Comparison of ENCODE assay signal across 8 cellular contexts in the genomic region with DNA sequence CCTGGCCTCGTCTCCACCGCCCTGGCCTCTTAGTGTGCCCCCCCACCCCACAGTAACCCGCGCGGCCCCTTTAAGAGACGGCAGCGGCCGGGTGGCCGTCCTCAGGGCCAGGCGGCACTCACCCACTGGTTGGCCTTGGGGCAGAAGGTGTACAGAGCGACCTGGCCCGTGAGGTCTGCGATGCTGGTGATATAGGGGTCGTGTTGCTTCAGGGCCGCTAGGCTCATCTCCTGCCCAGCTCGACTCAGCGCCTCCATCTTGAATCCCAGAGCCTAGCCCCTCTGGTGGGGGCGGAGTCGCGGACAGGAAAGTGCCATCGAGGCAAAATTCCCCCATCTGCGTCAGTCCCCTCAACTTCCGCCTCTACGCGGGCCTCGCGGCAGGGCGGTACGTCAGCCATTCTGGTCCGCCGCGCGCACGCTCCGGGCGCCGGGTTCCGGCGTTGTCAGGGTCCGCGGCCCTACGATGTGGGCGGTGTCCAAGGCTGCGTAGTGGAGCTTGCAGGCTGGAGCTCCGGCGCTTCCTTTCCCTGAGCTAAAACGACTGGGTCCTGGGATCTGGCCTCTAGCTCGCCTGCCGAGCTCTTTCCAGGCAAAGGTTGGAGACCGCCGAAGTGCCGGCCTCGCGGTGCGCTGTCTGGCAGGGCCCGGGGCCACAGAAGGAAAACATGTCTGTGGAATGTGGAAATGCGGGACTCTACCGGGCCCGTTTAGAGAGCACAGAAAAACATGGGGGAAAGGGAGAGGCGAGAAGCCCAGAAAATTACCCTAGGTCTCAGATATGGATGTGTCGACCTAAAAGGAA. TPM values are rescaled to one million over a fixed set of nuclear protein-coding genes. Genes with fewer than 3 reads are reported as not detected.
DNase-seq lines count a peak whose midpoint lies in the region; ATAC-seq and TF ChIP-seq lines count a peak whose summit lies in the region.

A gene (minus strand): TSS at position 283 of the 804 bp plus-strand sequence. CDS start 26 bp downstream, at position 257.

- H3K4me3 ChIP-seq in thymus (ENCODE audit: low read length): peak within 1 kb of the TSS; percentile 100

- H3K9me3 ChIP-seq in thymus (ENCODE audit: control insufficient read depth): no peaks in the 10 kb centered on the region

- H3K36me3 Mint-ChIP-seq in activated naive CD8-positive, alpha-beta T cell: no peaks in the 10 kb centered on the region
- H3K36me3 Mint-ChIP-seq in glutamatergic neuron (ENCODE audit: unreplicated experiment) (no peaks in the 10 kb centered on the region), osteocyte (ENCODE audit: unreplicated experiment) (peaks cover 16% of the 10 kb centered on the region)

- peak; percentile 97 for DNase-seq in GM10248 (ENCODE audit: extremely low spot score)
- peak; percentile 88 for DNase-seq in NCI-H1092 (lab: John Stamatoyannopoulos, UW)
- DNase-seq in SKM-1 treated with dmso at 0.1 percent for 144 hours (lab: John Stamatoyannopoulos, UW; ENCODE audit: unreplicated experiment): peak; percentile 91
- DNase-seq in glutamatergic neuron: peak; percentile 95
- peak; percentile 98 for DNase-seq in osteocyte (ENCODE audit: extremely low spot score, unreplicated experiment)

- H3K27ac Mint-ChIP-seq in activated naive CD8-positive, alpha-beta T cell: peak within 1 kb of the TSS; percentile 98
- H3K27ac Mint-ChIP-seq in glutamatergic neuron (ENCODE audit: unreplicated experiment): peak within 1 kb of the TSS; percentile 99
- peak within 1 kb of the TSS; percentile 100 for H3K27ac Mint-ChIP-seq in osteocyte (ENCODE audit: unreplicated experiment)

- peak within 1 kb of the TSS; percentile 97 for H3K4me3 Mint-ChIP-seq in activated naive CD8-positive, alpha-beta T cell
- H3K4me3 Mint-ChIP-seq in glutamatergic neuron (ENCODE audit: unreplicated experiment): peak within 1 kb of the TSS; percentile 98
- H3K4me3 Mint-ChIP-seq in osteocyte (ENCODE audit: unreplicated experiment): peak within 1 kb of the TSS; percentile 97

- CTCF ChIA-PET in GM10248 (lab: Yijun Ruan, JAX): interaction anchor here (0.9 to 1.8 kb wide), 6 partner anchors 8 to 362 kb away, joined by 3 to 6 read pairs (median 4); no protein-coding TSS in a partner anchor

- peaks cover 5% of the 10 kb centered on the region for H3K4me1 ChIP-seq in thymus (ENCODE audit: control insufficient read depth, insufficient read depth, low read length)

- H3K27ac ChIP-seq in thymus (ENCODE audit: low read depth): peak within 1 kb of the TSS; percentile 97

- WGBS in thymus: under 1% methylated on average over 61 of the region's 61 CpGs

- H3K4me1 Mint-ChIP-seq in activated naive CD8-positive, alpha-beta T cell (ENCODE audit: low read depth): peaks cover 35% of the 10 kb centered on the region
- peaks cover 17% of the 10 kb centered on the region for H3K4me1 Mint-ChIP-seq in glutamatergic neuron (ENCODE audit: low read depth, unreplicated experiment)
- peaks cover 29% of the 10 kb centered on the region for H3K4me1 Mint-ChIP-seq in osteocyte (ENCODE audit: unreplicated experiment)

- H3K36me3 ChIP-seq in thymus (ENCODE audit: control insufficient read depth, insufficient read depth): no peaks in the 10 kb centered on the region

- POLR2A ChIA-PET in GM10248 (lab: Yijun Ruan, JAX): no interaction called here

- no peak for TF ChIP-seq CTCF in GM10248 (IDR thresholded peaks at IDR 0.05; ENCODE audit: control extremely low read depth, extremely low read depth, low read depth, missing control alignments)
- no peak for TF ChIP-seq CTCF in glutamatergic neuron (IDR thresholded peaks at IDR 0.05; ENCODE audit: partially characterized antibody, unreplicated experiment)
- no peak for TF ChIP-seq CTCF in osteocyte (IDR thresholded peaks at IDR 0.05)

- no peaks in the 10 kb centered on the region for H3K9me3 Mint-ChIP-seq in activated naive CD8-positive, alpha-beta T cell (ENCODE audit: low read depth)
- H3K9me3 Mint-ChIP-seq in glutamatergic neuron (ENCODE audit: unreplicated experiment): no peaks in the 10 kb centered on the region
- no peaks in the 10 kb centered on the region for H3K9me3 Mint-ChIP-seq in osteocyte (ENCODE audit: unreplicated experiment)

- peak; percentile 93 for ATAC-seq in HG02588 (IDR thresholded peaks at IDR 0.05; ENCODE audit: unreplicated experiment)

- H3K27me3 ChIP-seq in thymus (ENCODE audit: control insufficient read depth, insufficient read depth): no peaks in the 10 kb centered on the region

- no peaks in the 10 kb centered on the region for H3K27me3 Mint-ChIP-seq in activated naive CD8-positive, alpha-beta T cell
- H3K27me3 Mint-ChIP-seq in glutamatergic neuron (ENCODE audit: unreplicated experiment) (no peaks in the 10 kb centered on the region), osteocyte (ENCODE audit: unreplicated experiment) (no peaks in the 10 kb centered on the region)

RNA-seq across cellular contexts. Expression of the gene that starts here (rescaled TPM):
- 41.6 TPM for total RNA-seq in glutamatergic neuron (ENCODE audit: unreplicated experiment)
- total RNA-seq in osteocyte: 20.8 and 24.2 TPM in 2 replicates
- polyA plus RNA-seq in thymus: 8.9 TPM

Comparison
In these comparisons a context has a peak if more than half of its experiments do, and no peak if none do; other contexts are left out.
1. Peak in every context shown above with its lines: DNase-seq, ATAC-seq, H3K4me3 ChIP-seq and H3K27ac ChIP-seq.